27 cellular contexts compared by ENCODE assay signal in the genomic region with DNA sequence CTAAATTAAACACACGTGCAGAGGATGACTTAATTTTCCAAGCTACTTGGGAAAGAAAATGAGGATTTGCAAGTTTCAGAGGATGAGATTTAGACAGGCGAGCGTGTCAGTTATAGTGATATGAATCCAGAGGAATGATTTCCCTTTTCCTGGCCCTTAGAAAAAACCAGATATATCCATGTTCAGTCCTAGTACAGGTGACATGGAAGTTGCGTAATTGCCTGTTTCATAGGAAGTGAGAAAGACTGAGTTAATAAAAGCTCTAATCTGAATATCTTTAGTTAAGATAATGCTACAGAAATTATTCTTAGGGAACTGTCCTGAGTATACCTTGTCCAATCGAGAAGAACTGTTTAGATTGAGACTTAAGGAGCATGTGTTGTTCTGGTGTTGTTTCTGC.
"Had no signal": no experiment of that assay in that cellular context is flagged by ENCODE, and none has a peak within 500 bp of the region (broad histone marks: within the 10 kb centered on the region; RNA-seq: fewer than 3 reads in every experiment).

No MANE protein-coding gene starts in this region.

- H3K27ac Mint-ChIP-seq: activated CD4-positive, alpha-beta memory T cell treated with anti-CD3 and anti-CD28 coated beads for 36 hours; activated CD4-positive, alpha-beta T cell treated with anti-CD3 and anti-CD28 coated beads for 36 hours; activated CD4-positive, alpha-beta T cell treated with anti-CD3 and anti-CD28 coated beads, Interleukin-2, amount 10 ng/mL, durations not matched to agents 24 days and 14 days; activated CD8-positive, alpha-beta memory T cell treated with anti-CD3 and anti-CD28 coated beads, Interleukin-2, amount 10 ng/mL, durations not matched to agents 7 days and 5 days; activated CD8-positive, alpha-beta T cell treated with anti-CD3 and anti-CD28 coated beads, Interleukin-2, amount 10 ng/mL, durations not matched to agents 7 days and 5 days; activated naive CD4-positive, alpha-beta T cell treated with anti-CD3 and anti-CD28 coated beads, Interleukin-2, amount 10 ng/mL, durations not matched to agents 7 days and 5 days; activated naive CD4-positive, alpha-beta T cell treated with anti-CD3 and anti-CD28 coated beads, Interleukin-2, amount 50 U/mL, for 72 hours; activated naive CD8-positive, alpha-beta T cell treated with anti-CD3 and anti-CD28 coated beads, Interleukin-2, amount 10 ng/mL, durations not matched to agents 7 days and 5 days; activated T-cell treated with anti-CD3 and anti-CD28 coated beads, Interleukin-2, amount 50 U/mL, for 24 hours; activated T-cell treated with anti-CD3 and anti-CD28 coated beads, Interleukin-2, amount 50 U/mL, for 72 hours had no signal

- H3K36me3 Mint-ChIP-seq: activated CD4-positive, alpha-beta memory T cell treated with anti-CD3 and anti-CD28 coated beads for 36 hours; activated CD8-positive, alpha-beta memory T cell treated with anti-CD3 and anti-CD28 coated beads, Interleukin-2, amount 10 ng/mL, durations not matched to agents 7 days and 5 days; activated naive CD4-positive, alpha-beta T cell treated with anti-CD3 and anti-CD28 coated beads, Interleukin-2, amount 10 ng/mL, durations not matched to agents 7 days and 5 days; activated naive CD4-positive, alpha-beta T cell treated with anti-CD3 and anti-CD28 coated beads, Interleukin-2, amount 50 U/mL, for 72 hours; activated naive CD8-positive, alpha-beta T cell treated with anti-CD3 and anti-CD28 coated beads, Interleukin-2, amount 10 ng/mL, durations not matched to agents 7 days and 5 days had no signal

- H3K4me3 ChIP-seq: ascending aorta, colonic mucosa had no signal

- H3K4me3 Mint-ChIP-seq: activated CD4-positive, alpha-beta memory T cell treated with anti-CD3 and anti-CD28 coated beads for 36 hours; activated CD4-positive, alpha-beta T cell treated with anti-CD3 and anti-CD28 coated beads for 36 hours; activated CD4-positive, alpha-beta T cell treated with anti-CD3 and anti-CD28 coated beads, Interleukin-2, amount 10 ng/mL, durations not matched to agents 24 days and 14 days; activated CD8-positive, alpha-beta memory T cell treated with anti-CD3 and anti-CD28 coated beads, Interleukin-2, amount 10 ng/mL, durations not matched to agents 7 days and 5 days; activated CD8-positive, alpha-beta T cell treated with anti-CD3 and anti-CD28 coated beads, Interleukin-2, amount 10 ng/mL, durations not matched to agents 7 days and 5 days; activated naive CD4-positive, alpha-beta T cell treated with anti-CD3 and anti-CD28 coated beads, Interleukin-2, amount 10 ng/mL, durations not matched to agents 7 days and 5 days; activated naive CD8-positive, alpha-beta T cell treated with anti-CD3 and anti-CD28 coated beads, Interleukin-2, amount 10 ng/mL, durations not matched to agents 7 days and 5 days; activated T-cell treated with anti-CD3 and anti-CD28 coated beads, Interleukin-2, amount 50 U/mL, for 24 hours; activated T-cell treated with anti-CD3 and anti-CD28 coated beads, Interleukin-2, amount 50 U/mL, for 72 hours had no signal

- ATAC-seq: activated CD4-positive, alpha-beta T cell treated with anti-CD3 and anti-CD28 coated beads for 36 hours; activated CD8-positive, alpha-beta memory T cell treated with anti-CD3 and anti-CD28 coated beads, Interleukin-2, amount 10 ng/mL, durations not matched to agents 7 days and 5 days; activated CD8-positive, alpha-beta T cell treated with anti-CD3 and anti-CD28 coated beads, Interleukin-2, amount 10 ng/mL, durations not matched to agents 7 days and 5 days; activated naive CD4-positive, alpha-beta T cell treated with anti-CD3 and anti-CD28 coated beads, Interleukin-2, amount 50 U/mL, for 72 hours; activated T-cell treated with anti-CD3 and anti-CD28 coated beads, Interleukin-2, amount 50 U/mL, for 72 hours; esophagus mucosa had no signal

- H3K4me1 ChIP-seq: ascending aorta, colonic mucosa had no signal

- H3K27me3 Mint-ChIP-seq: activated CD4-positive, alpha-beta memory T cell treated with anti-CD3 and anti-CD28 coated beads for 36 hours; activated CD4-positive, alpha-beta T cell treated with anti-CD3 and anti-CD28 coated beads for 36 hours; activated CD4-positive, alpha-beta T cell treated with anti-CD3 and anti-CD28 coated beads, Interleukin-2, amount 10 ng/mL, durations not matched to agents 24 days and 14 days; activated CD8-positive, alpha-beta memory T cell treated with anti-CD3 and anti-CD28 coated beads, Interleukin-2, amount 10 ng/mL, durations not matched to agents 7 days and 5 days; activated naive CD4-positive, alpha-beta T cell treated with anti-CD3 and anti-CD28 coated beads, Interleukin-2, amount 10 ng/mL, durations not matched to agents 7 days and 5 days; activated naive CD8-positive, alpha-beta T cell treated with anti-CD3 and anti-CD28 coated beads, Interleukin-2, amount 10 ng/mL, durations not matched to agents 7 days and 5 days; activated T-cell treated with anti-CD3 and anti-CD28 coated beads, Interleukin-2, amount 50 U/mL, for 24 hours had no signal

- H3K9me3 ChIP-seq: ascending aorta, colonic mucosa had no signal

- FAIRE-seq: endometrium, endothelial cell of umbilical vein, frontal cortex had no signal

- H3K4me1 Mint-ChIP-seq: activated CD4-positive, alpha-beta T cell treated with anti-CD3 and anti-CD28 coated beads for 36 hours; activated CD4-positive, alpha-beta T cell treated with anti-CD3 and anti-CD28 coated beads, Interleukin-2, amount 10 ng/mL, durations not matched to agents 24 days and 14 days; activated CD8-positive, alpha-beta memory T cell treated with anti-CD3 and anti-CD28 coated beads, Interleukin-2, amount 10 ng/mL, durations not matched to agents 7 days and 5 days; activated naive CD4-positive, alpha-beta T cell treated with anti-CD3 and anti-CD28 coated beads, Interleukin-2, amount 10 ng/mL, durations not matched to agents 7 days and 5 days; activated naive CD8-positive, alpha-beta T cell treated with anti-CD3 and anti-CD28 coated beads, Interleukin-2, amount 10 ng/mL, durations not matched to agents 7 days and 5 days had no signal

- H3K36me3 ChIP-seq: ascending aorta, brain microvascular endothelial cell, colonic mucosa had no signal

- H3K27me3 ChIP-seq: ascending aorta, brain microvascular endothelial cell, colonic mucosa had no signal

- H3K27ac ChIP-seq: ascending aorta, brain microvascular endothelial cell, colonic mucosa had no signal

- DNase-seq: activated CD4-positive, alpha-beta memory T cell treated with anti-CD3 and anti-CD28 coated beads for 36 hours; activated CD4-positive, alpha-beta T cell treated with anti-CD3 and anti-CD28 coated beads for 36 hours; activated CD4-positive, alpha-beta T cell treated with anti-CD3 and anti-CD28 coated beads, Interleukin-2, amount 10 ng/mL, durations not matched to agents 24 days and 14 days; activated CD4-positive, CD25-positive, alpha-beta regulatory T cell; activated CD4-positive, CD25-positive, alpha-beta regulatory T cell treated with anti-CD3 and anti-CD28 coated beads, Interleukin-2, amount 50 U/mL, for 72 hours; activated CD8-positive, alpha-beta memory T cell treated with anti-CD3 and anti-CD28 coated beads, Interleukin-2, amount 10 ng/mL, durations not matched to agents 7 days and 5 days; activated CD8-positive, alpha-beta memory T cell treated with anti-CD3 and anti-CD28 coated beads, Interleukin-2, amount 50 U/mL, for 4 hours; activated CD8-positive, alpha-beta T cell treated with anti-CD3 and anti-CD28 coated beads, Interleukin-2, amount 10 ng/mL, durations not matched to agents 7 days and 5 days; activated gamma-delta T cell; activated naive CD4-positive, alpha-beta T cell; activated naive CD4-positive, alpha-beta T cell treated with anti-CD3 and anti-CD28 coated beads, Interleukin-2, amount 10 ng/mL, durations not matched to agents 7 days and 5 days; activated naive CD8-positive, alpha-beta T cell treated with anti-CD3 and anti-CD28 coated beads, Interleukin-2, amount 10 ng/mL, durations not matched to agents 7 days and 5 days; activated T-cell treated with anti-CD3 and anti-CD28 coated beads, Interleukin-2, amount 50 U/mL, for 24 hours; activated T-cell treated with anti-CD3 and anti-CD28 coated beads, Interleukin-2, amount 50 U/mL, for 72 hours; brain microvascular endothelial cell; caudate nucleus; colonic mucosa; effector CD8-positive, alpha-beta T cell; foreskin fibroblast; head of caudate nucleus; T-helper 2 cell had no signal
